In the genomic region with DNA sequence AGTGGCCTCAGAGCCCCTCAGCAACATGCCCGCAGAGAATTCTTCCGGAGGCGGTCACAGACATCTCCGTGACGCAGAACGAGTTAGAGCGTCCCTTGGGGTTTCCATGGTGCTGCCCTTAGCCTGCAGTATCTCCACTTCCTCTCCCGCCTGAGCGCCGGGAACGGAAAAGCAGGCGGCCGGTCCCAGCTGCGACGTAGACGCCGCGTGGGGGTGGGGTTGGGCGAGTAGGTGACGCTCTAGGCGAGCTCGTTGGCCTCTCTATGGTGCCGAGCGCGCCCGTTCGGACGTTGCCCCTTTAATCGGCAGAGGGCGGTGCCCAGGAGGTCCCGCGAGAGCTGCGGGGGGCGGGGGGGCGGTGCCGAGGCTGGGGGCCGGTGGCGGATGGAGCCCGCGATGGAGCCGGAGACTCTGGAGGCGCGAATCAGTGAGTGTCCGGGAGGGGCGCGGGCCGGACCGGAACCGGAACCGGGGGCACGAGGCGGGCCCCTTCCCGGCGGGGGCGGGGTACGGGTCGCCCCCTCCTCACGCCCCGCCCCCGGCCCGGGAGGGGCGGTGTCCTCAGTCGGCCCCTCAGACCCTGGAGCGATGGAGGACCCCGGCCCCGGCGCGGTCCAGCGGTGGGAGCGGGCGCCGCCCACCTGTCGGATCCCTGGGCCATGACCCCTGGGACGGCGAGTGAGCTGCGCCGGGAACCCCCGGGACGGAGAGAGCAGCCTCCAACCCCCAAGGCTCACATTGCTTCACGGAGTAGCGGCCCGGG, we compare ENCODE assay signal across 1 cellular context.
TF ChIP-seq lines count a peak whose summit lies in the region.

A gene with protein sequence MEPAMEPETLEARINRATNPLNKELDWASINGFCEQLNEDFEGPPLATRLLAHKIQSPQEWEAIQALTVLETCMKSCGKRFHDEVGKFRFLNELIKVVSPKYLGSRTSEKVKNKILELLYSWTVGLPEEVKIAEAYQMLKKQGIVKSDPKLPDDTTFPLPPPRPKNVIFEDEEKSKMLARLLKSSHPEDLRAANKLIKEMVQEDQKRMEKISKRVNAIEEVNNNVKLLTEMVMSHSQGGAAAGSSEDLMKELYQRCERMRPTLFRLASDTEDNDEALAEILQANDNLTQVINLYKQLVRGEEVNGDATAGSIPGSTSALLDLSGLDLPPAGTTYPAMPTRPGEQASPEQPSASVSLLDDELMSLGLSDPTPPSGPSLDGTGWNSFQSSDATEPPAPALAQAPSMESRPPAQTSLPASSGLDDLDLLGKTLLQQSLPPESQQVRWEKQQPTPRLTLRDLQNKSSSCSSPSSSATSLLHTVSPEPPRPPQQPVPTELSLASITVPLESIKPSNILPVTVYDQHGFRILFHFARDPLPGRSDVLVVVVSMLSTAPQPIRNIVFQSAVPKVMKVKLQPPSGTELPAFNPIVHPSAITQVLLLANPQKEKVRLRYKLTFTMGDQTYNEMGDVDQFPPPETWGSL (plus strand): TSS at position 358 of the 763 bp plus-strand sequence. CDS start 27 bp downstream, at position 385.

TF ChIP-seq in WTC11, 78 proteins besides CTCF, POLR2A, EP300 and RAD21 (continued from another document):
- TF ChIP-seq, protein P1, sequence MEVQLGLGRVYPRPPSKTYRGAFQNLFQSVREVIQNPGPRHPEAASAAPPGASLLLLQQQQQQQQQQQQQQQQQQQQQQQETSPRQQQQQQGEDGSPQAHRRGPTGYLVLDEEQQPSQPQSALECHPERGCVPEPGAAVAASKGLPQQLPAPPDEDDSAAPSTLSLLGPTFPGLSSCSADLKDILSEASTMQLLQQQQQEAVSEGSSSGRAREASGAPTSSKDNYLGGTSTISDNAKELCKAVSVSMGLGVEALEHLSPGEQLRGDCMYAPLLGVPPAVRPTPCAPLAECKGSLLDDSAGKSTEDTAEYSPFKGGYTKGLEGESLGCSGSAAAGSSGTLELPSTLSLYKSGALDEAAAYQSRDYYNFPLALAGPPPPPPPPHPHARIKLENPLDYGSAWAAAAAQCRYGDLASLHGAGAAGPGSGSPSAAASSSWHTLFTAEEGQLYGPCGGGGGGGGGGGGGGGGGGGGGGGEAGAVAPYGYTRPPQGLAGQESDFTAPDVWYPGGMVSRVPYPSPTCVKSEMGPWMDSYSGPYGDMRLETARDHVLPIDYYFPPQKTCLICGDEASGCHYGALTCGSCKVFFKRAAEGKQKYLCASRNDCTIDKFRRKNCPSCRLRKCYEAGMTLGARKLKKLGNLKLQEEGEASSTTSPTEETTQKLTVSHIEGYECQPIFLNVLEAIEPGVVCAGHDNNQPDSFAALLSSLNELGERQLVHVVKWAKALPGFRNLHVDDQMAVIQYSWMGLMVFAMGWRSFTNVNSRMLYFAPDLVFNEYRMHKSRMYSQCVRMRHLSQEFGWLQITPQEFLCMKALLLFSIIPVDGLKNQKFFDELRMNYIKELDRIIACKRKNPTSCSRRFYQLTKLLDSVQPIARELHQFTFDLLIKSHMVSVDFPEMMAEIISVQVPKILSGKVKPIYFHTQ (CRISPR knock-in tag; IDR thresholded peaks at IDR 0.05): no peak
- no peak for TF ChIP-seq JAZF1 (CRISPR knock-in tag; IDR thresholded peaks at IDR 0.05)
- TF ChIP-seq, protein P2, sequence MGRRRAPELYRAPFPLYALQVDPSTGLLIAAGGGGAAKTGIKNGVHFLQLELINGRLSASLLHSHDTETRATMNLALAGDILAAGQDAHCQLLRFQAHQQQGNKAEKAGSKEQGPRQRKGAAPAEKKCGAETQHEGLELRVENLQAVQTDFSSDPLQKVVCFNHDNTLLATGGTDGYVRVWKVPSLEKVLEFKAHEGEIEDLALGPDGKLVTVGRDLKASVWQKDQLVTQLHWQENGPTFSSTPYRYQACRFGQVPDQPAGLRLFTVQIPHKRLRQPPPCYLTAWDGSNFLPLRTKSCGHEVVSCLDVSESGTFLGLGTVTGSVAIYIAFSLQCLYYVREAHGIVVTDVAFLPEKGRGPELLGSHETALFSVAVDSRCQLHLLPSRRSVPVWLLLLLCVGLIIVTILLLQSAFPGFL (CRISPR knock-in tag; IDR thresholded peaks at IDR 0.05; ENCODE audit: borderline replicate concordance): no peak; the same call in 1 of the 2 replicates
TF ChIP-seq in WTC11: peak in this region for 17.
